In genomic region chr21:25871566-25871965, GRCh38 we compare ENCODE assay signal across 14 cellular contexts.
DNase-seq lines count a peak whose midpoint lies in the region; ATAC-seq and TF ChIP-seq lines count a peak whose summit lies in the region.
"Had no signal": no experiment of that assay in that cellular context is flagged by ENCODE, and none has a peak within 500 bp of the region (broad histone marks: within the 10 kb centered on the region; RNA-seq: fewer than 3 reads in every experiment).

No MANE protein-coding gene starts in this region.

- TF ChIP-seq CTCF in GM12873 (IDR thresholded peaks at IDR 0.05; ENCODE audit: insufficient read depth, low read depth, low read length, missing control alignments) (peak; percentile 44), foreskin keratinocyte (conservative IDR thresholded peaks at IDR 0.05) (peak; percentile 44)

- in situ Hi-C loops in SK-MEL-5 (cut with HindIII; ENCODE audit: low pct_unique_long_range_greater_than_20kb, low sequenced_read_pairs): no loop called here

- H3K27me3 ChIP-seq in foreskin keratinocyte: no peaks in the 10 kb centered on the region

- no peaks in the 10 kb centered on the region for H3K4me1 ChIP-seq in foreskin keratinocyte

- H3K27ac ChIP-seq in foreskin keratinocyte: no peak overlapping the region

- DNase-seq in DMS 273 (lab: John Stamatoyannopoulos, UW; ENCODE audit: unreplicated experiment) (peak; percentile 36), DMS 273 treated with DMSO at 0.1 percent for 48 hours (lab: John Stamatoyannopoulos, UW) (no peak), SK-MEL-5 (ENCODE audit: low read depth, low spot score) (peak; percentile 37), foreskin keratinocyte (no peak), NCI-H2196 treated with DMSO at 0.1 percent for 48 hours (lab: John Stamatoyannopoulos, UW; ENCODE audit: unreplicated experiment) (no peak), AG08396 (ENCODE audit: low spot score) (no peak)
- DNase-seq: 8988T; activated CD8-positive, alpha-beta memory T cell treated with anti-CD3 and anti-CD28 coated beads, Interleukin-2, amount 10 ng/mL, durations not matched to agents 7 days and 5 days; activated naive CD8-positive, alpha-beta T cell treated with anti-CD3 and anti-CD28 coated beads, Interleukin-2, amount 10 ng/mL, durations not matched to agents 7 days and 5 days; kidney; naive thymus-derived CD8-positive, alpha-beta T cell; NCI-H2081 treated with DMSO at 0.1 percent for 48 hours had no signal

- ATAC-seq in foreskin keratinocyte (peak; percentile 40), GM18907 (IDR thresholded peaks at IDR 0.05; ENCODE audit: unreplicated experiment) (no peak)
- ATAC-seq: activated CD8-positive, alpha-beta memory T cell treated with anti-CD3 and anti-CD28 coated beads, Interleukin-2, amount 10 ng/mL, durations not matched to agents 7 days and 5 days; naive thymus-derived CD8-positive, alpha-beta T cell had no signal

Comparison
In these comparisons a context has a peak if more than half of its experiments do, and no peak if none do; other contexts are left out.
1. DNase-seq: peak in DMS 273 (single experiment) and SK-MEL-5 (single experiment); none in DMS 273 treated with DMSO at 0.1 percent for 48 hours (single experiment), foreskin keratinocyte (0 of 2), NCI-H2196 treated with DMSO at 0.1 percent for 48 hours (single experiment) and AG08396 (single experiment).